ENCODE assay signal across 8 cellular contexts in the genomic region with DNA sequence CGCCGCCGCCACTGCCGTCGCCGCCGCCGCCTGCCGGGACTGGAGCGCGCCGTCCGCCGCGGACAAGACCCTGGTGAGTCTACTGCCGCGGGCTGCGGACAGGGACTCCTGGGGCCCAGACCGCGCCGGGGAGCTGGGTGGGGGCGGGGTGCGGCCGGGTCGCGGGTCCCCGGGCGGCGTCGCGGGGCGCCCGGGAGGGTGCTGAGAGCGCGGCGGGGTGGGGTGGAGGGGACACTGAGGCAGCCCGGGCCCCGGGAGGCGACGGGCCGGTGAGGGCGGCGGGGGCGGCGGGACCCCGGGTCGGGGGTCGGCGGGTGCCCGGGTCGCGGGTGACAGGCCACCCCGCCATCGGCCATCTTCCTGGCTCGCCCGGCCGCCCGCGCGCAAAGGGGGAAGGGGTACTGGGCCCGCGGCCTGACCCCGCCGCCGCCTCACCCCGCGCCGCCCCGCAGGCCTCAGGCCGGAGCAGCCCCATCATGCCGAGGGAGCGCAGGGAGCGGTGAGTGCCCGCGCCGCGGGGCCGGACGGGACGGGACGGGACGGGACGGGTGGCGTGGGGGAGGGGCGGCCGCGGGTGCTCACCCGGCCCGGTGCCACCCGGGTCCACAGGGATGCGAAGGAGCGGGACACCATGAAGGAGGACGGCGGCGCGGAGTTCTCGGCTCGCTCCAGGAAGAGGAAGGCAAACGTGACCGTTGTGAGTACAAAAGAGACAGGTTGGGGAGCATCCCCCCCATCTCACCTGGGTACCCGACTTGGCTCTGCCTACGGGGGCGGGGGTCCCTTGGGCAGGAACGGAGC. TPM values are rescaled to one million over a fixed set of nuclear protein-coding genes. Genes with fewer than 3 reads are reported as not detected.
DNase-seq lines count a peak whose midpoint lies in the region; ATAC-seq, FAIRE-seq and TF ChIP-seq lines count a peak whose summit lies in the region.

No MANE protein-coding gene starts in this region.

- H3K56ac ChIP-seq in H1 (replicated peaks; ENCODE audit: insufficient read length, low read depth, low read length), result no peak overlapping the region

- no peak overlapping the region for H2BK5ac ChIP-seq in H1 (ENCODE audit: low read depth, low read length)

- H2BK120ac ChIP-seq in H1 (replicated peaks; ENCODE audit: low read depth, low read length), result no peak overlapping the region

- H3K4me2 ChIP-seq in H1 (ENCODE audit: insufficient read depth in 1 of 2, low read depth in 2 of 2, low read length in 2 of 2) (peak overlapping the region; percentile 36 to 82; a peak in 3 of 4 replicates), neural progenitor cell (peak overlapping the region; percentile 82)

- DNase-seq in T-cell (peak in 7 of 34 experiments; percentile 2 to 12 (median 7)), H1 (ENCODE audit: low read depth in 1 of 2, low spot score in 2 of 2) (peak in 1 of 2 experiments; percentile 55), neural progenitor cell (ENCODE audit: low spot score) (peak; percentile 53), SHP77 treated with DMSO at 0.1 percent for 48 hours (lab: John Stamatoyannopoulos, UW) (no peak), NCI-H774 (lab: John Stamatoyannopoulos, UW) (no peak), OCI-M1 (lab: John Stamatoyannopoulos, UW) (no peak)

- TF ChIP-seq RAD21 in H1 (IDR thresholded peaks at IDR 0.05 in 1 of 2, conservative IDR thresholded peaks at IDR 0.05 in 1 of 2; ENCODE audit: low read depth in 2 of 2, low read length in 2 of 2), result no peak

- peak; percentile 19 for ATAC-seq in GM18517 (IDR thresholded peaks at IDR 0.05; ENCODE audit: unreplicated experiment)
- peak; percentile 5 for ATAC-seq in HG02763 (IDR thresholded peaks at IDR 0.05; ENCODE audit: unreplicated experiment)
- no peak for ATAC-seq in T-cell (replicated peaks in 1 of 4)

- no peak for TF ChIP-seq POLR2A in H1 (IDR thresholded peaks at IDR 0.05; ENCODE audit: control extremely low read depth in 1 of 2, low read depth in 2 of 2, low read length in 2 of 2)

- H3K14ac ChIP-seq in H1 (ENCODE audit: insufficient read length), result no peak overlapping the region

- TF ChIP-seq EP300 in H1 (IDR thresholded peaks at IDR 0.05; ENCODE audit: borderline replicate concordance in 1 of 2, low read depth in 2 of 2, low read length in 2 of 2), result no peak

- H3K4me3 ChIP-seq in H1 (ENCODE audit: extremely low read depth in 1 of 4, insufficient read depth in 2 of 4, low read depth in 3 of 4, low read length in 4 of 4), result peak overlapping the region; percentile 33 to 81 (median 44)
- H3K4me3 ChIP-seq in neural progenitor cell, result peak overlapping the region; percentile 68

- H3K4me3 Mint-ChIP-seq in T-cell (peak overlapping the region; percentile 75 to 84 (median 83)), neural progenitor cell (peak overlapping the region; percentile 95)

- H3K9ac ChIP-seq in H1 (replicated peaks in 1 of 4; ENCODE audit: extremely low read depth in 1 of 4, low read depth in 3 of 4, low read length in 3 of 4) (peak overlapping the region in 1 of 4 experiments; percentile 76; a peak in 2 of 7 replicates), neural progenitor cell (no peak overlapping the region)

- H3K9me3 Mint-ChIP-seq in T-cell (no peaks in the 10 kb centered on the region), neural progenitor cell (no peaks in the 10 kb centered on the region)

- TF ChIP-seq CTCF in H1 (IDR thresholded peaks at IDR 0.05; ENCODE audit: control extremely low read depth in 1 of 3, insufficient read depth in 1 of 3, low read depth in 1 of 3, low read length in 3 of 3) (no peak), neural progenitor cell (IDR thresholded peaks at IDR 0.05) (no peak)

- H3K23ac ChIP-seq in H1 (ENCODE audit: insufficient read length), result no peak overlapping the region

- H3K27me3 Mint-ChIP-seq in T-cell (no peaks in the 10 kb centered on the region), neural progenitor cell (ENCODE audit: insufficient read depth, low read depth) (peaks cover 7% of the 10 kb centered on the region)

- WGBS in H1 (ENCODE audit: extremely low coverage in 1 of 2, insufficient coverage in 1 of 2, insufficient read length in 1 of 2, insufficient replicate concordance in 2 of 2, low coverage in 1 of 2, low lambda C conversion rate in 2 of 2, missing lambda C conversion rate in 1 of 2), 2 experiments, result 15% methylated on average over 8 of the region's 104 CpGs; no CpG with 5 or more reads in 1 of the 2 experiments

- H3K4ac ChIP-seq in H1 (replicated peaks; ENCODE audit: insufficient read length, low read depth, low read length), result no peak overlapping the region

- POLR2A ChIA-PET in T-cell (lab: Charles Lee), result no interaction called here
- POLR2A ChIA-PET in H1 (lab: Charles Lee; ENCODE audit: partially characterized antibody), result no interaction called here

- peaks cover 0 to 6% (median 2%) of the 10 kb centered on the region in 4 experiments; a peak in 3 of 7 replicates for H3K4me1 ChIP-seq in H1 (replicated peaks in 1 of 4; ENCODE audit: control insufficient read depth in 3 of 4, insufficient read depth in 4 of 4, low read length in 3 of 4)
- no peaks in the 10 kb centered on the region for H3K4me1 ChIP-seq in neural progenitor cell

- H3K9me3 ChIP-seq in H1 (ENCODE audit: insufficient read depth in 2 of 2, low read depth in 1 of 2, low read length in 1 of 2), result no peaks in the 10 kb centered on the region
- H3K9me3 ChIP-seq in neural progenitor cell (ENCODE audit: low read depth), result no peaks in the 10 kb centered on the region

- H3K79me1 ChIP-seq in H1 (ENCODE audit: low read depth, low read length), result no peaks in the 10 kb centered on the region

- H2AK5ac ChIP-seq in H1 (ENCODE audit: low read depth, low read length), result no peak overlapping the region

- no peak overlapping the region for H4K5ac ChIP-seq in H1 (ENCODE audit: insufficient read length, low read depth, low read length)

- H3K23me2 ChIP-seq in H1 (ENCODE audit: low read depth, low read length), result no peaks in the 10 kb centered on the region; the same call in 1 of the 2 replicates

- peaks cover 0 to 22% (median 3%) of the 10 kb centered on the region in 4 experiments; a peak in 6 of 8 replicates for H3K36me3 ChIP-seq in H1 (ENCODE audit: control insufficient read depth in 2 of 4, insufficient read depth in 4 of 4, low read length in 3 of 4)
- no peaks in the 10 kb centered on the region for H3K36me3 ChIP-seq in neural progenitor cell

- no peak overlapping the region for H3K18ac ChIP-seq in H1 (ENCODE audit: extremely low read depth, low read length)

- peaks cover 0 to 6% (median 2%) of the 10 kb centered on the region in 4 experiments; a peak in 1 of 7 replicates for H3K27me3 ChIP-seq in H1 (replicated peaks in 1 of 4; ENCODE audit: control insufficient read depth in 3 of 4, extremely low read depth in 1 of 4, insufficient read depth in 3 of 4, low read length in 3 of 4)
- H3K27me3 ChIP-seq in neural progenitor cell, result peaks cover 15% of the 10 kb centered on the region

- H3K27ac ChIP-seq in H1 (ENCODE audit: low read depth, low read length) (no peak overlapping the region), neural progenitor cell (no peak overlapping the region)

- H2BK12ac ChIP-seq in H1 (ENCODE audit: low read depth, low read length), result no peak overlapping the region

- H3K36me3 Mint-ChIP-seq in T-cell, result peaks cover 3% of the 10 kb centered on the region
- peaks cover 5% of the 10 kb centered on the region for H3K36me3 Mint-ChIP-seq in neural progenitor cell

- no peak for FAIRE-seq in H1 (lab: Jason Lieb, UNC)

- peaks cover 9% of the 10 kb centered on the region for H3F3A ChIP-seq in neural progenitor cell (ENCODE audit: low read depth)

- H2AFZ ChIP-seq in H1 (ENCODE audit: low read length) (no peak overlapping the region), neural progenitor cell (replicated peaks) (peak overlapping the region; percentile 65)

- no peak overlapping the region for H2BK20ac ChIP-seq in H1 (ENCODE audit: low read length)

- no peak overlapping the region for H4K8ac ChIP-seq in H1 (ENCODE audit: extremely low read depth, insufficient read depth, low read length)

- H4K20me1 ChIP-seq in H1 (replicated peaks in 1 of 2; ENCODE audit: control insufficient read depth in 1 of 2, insufficient read depth in 2 of 2, low read length in 2 of 2) (no peaks in the 10 kb centered on the region), neural progenitor cell (ENCODE audit: low read depth) (no peaks in the 10 kb centered on the region)

- CTCF ChIA-PET in T-cell (lab: Charles Lee) (no interaction called here), H1 (lab: Charles Lee; ENCODE audit: partially characterized antibody) (interaction anchor here (1.2 to 3.7 kb wide), 3 partner anchors 31 to 60 kb away, joined by 3 to 11 read pairs (median 6); no protein-coding TSS in a partner anchor)

- no peak overlapping the region for H2BK15ac ChIP-seq in H1 (ENCODE audit: low read length)

- H3K4me1 Mint-ChIP-seq in T-cell (peaks cover 11 to 19% (median 14%) of the 10 kb centered on the region in 3 donors), neural progenitor cell (peaks cover 12% of the 10 kb centered on the region)

- no peak overlapping the region for H4K91ac ChIP-seq in H1 (replicated peaks; ENCODE audit: insufficient read length, low read length)

- no peaks in the 10 kb centered on the region for H3K79me2 ChIP-seq in H1 (ENCODE audit: control insufficient read depth in 1 of 2, insufficient read depth in 2 of 2, low read length in 2 of 2)
- no peaks in the 10 kb centered on the region for H3K79me2 ChIP-seq in neural progenitor cell (ENCODE audit: low read depth)

- H3K27ac Mint-ChIP-seq in T-cell (peak overlapping the region in 1 of 2 donors; percentile 71), neural progenitor cell (no peak overlapping the region)

TF ChIP-seq in H1, 55 proteins besides CTCF, POLR2A, EP300 and RAD21 (continues in another document):
- TF ChIP-seq GABPA (IDR thresholded peaks at IDR 0.05; ENCODE audit: borderline replicate concordance, insufficient read depth, low read length) (no peak), CBX5 (IDR thresholded peaks at IDR 0.05; ENCODE audit: low read depth, low read length) (no peak), TAF1 (IDR thresholded peaks at IDR 0.05; ENCODE audit: low read depth, low read length) (0 out of 2 replicates have a peak, but pooled peaks have one; percentile 20), YY1 (IDR thresholded peaks at IDR 0.05; ENCODE audit: low read depth, low read length) (no peak), KDM4A (IDR thresholded peaks at IDR 0.05; ENCODE audit: low read depth, low read length, severe bottlenecking) (peak; percentile 34)

RNA-seq across cellular contexts. Expression of a gene that starts 0.5 kb away (rescaled TPM):
- 10 to 100 TPM in 1 of 5 donors, 1 to 10 TPM in 4; 4.1 to 10.1 (median 6.0) TPM for total RNA-seq in T-cell
- 41.2 and 43.2 TPM in 2 replicates for total RNA-seq in H1 (2021; fragmentation: NEBNext Ultra II Directional; extraction: Animal tissue kit (Norgen Biotek cat#: 25700))
- polyA plus RNA-seq in H1 (2011; rRNA removed), result 31.8 and 44.6 TPM in 2 replicates
- polyA plus RNA-seq in H1 (2011; cell fraction: cytosol; rRNA removed), result 40.3 TPM
- polyA plus RNA-seq in H1 (2011; cell fraction: nucleus; rRNA removed), result 26.6 TPM
- polyA plus RNA-seq in H1 (2012, experiment 1 of 2), result 43.1 to 49.6 TPM (median 44.6 TPM) in 4 replicates
- polyA plus RNA-seq in H1 (2012, experiment 2 of 2), result 34.6 TPM
- polyA plus RNA-seq in H1 (2013, experiment 1 of 2), result 35.1 TPM
- polyA plus RNA-seq in H1 (2013, experiment 2 of 2), result 37.0 TPM
- 16.9 and 20.4 TPM in 2 replicates for polyA minus RNA-seq in H1 (2011; rRNA and poly(A)+ RNA removed)
- 12.8 TPM for polyA minus RNA-seq in H1 (2011; cell fraction: cytosol; rRNA and poly(A)+ RNA removed)
- 13.8 TPM for polyA minus RNA-seq in H1 (2011; cell fraction: nucleus; rRNA and poly(A)+ RNA removed)
- total RNA-seq in neural progenitor cell (ENCODE audit: low replicate concordance), result 31.4 and 34.5 TPM in 2 replicates

Comparison
In these comparisons a context has a peak if more than half of its experiments do, and no peak if none do; other contexts are left out.
1. ATAC-seq: peak in GM18517 (single experiment) and HG02763 (single experiment); none in T-cell (0 of 4).